In the genomic region with DNA sequence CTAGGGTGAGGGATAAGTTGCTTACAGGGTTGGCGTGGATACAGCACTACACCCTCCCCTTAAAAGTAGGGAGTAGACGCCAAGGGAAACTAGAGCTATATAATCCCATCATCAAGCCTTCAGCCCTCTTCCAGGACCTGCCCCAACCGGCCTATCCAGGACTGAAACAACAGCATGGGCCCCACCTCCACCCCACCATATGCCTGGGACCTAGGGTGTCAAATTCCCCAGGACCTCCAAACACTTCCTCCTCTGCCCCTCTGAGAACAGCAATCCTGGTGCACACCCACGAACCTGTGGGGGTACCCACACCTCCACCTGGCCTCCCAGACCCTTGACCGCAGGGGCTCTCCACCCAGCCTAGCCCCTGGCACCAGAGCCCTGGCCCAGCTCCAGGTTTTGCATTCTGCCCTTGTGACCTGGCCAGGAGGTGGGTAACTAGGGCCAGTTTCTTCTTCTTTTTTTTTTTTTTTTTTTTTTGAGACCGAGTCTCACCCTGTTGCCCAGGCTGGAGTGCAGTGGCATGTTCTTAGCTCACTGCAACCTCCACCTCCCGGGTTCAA, we compare ENCODE assay signal across 34 cellular contexts. TPM values are rescaled to one million over a fixed set of nuclear protein-coding genes. Genes with fewer than 3 reads are reported as not detected.
"Had no signal": no experiment of that assay in that cellular context is flagged by ENCODE, and none has a peak within 500 bp of the region (broad histone marks: within the 10 kb centered on the region; RNA-seq: fewer than 3 reads in every experiment).

No MANE protein-coding gene starts in this region.

- DNase-seq: colonic mucosa; dermis blood vessel endothelial cell; effector memory CD4-positive, alpha-beta T cell; foreskin fibroblast; gastrocnemius medialis; kidney; mesenchymal stem cell; mucosa of descending colon; naive B cell; sigmoid colon; stimulated activated CD4-positive, alpha-beta T cell treated with anti-CD3 and anti-CD28 coated beads, Interleukin-2, amount 100 ng/mL, for 24 hours; stimulated activated CD4-positive, alpha-beta T cell treated with anti-CD3 and anti-CD28 coated beads, Interleukin-4, amount 100 ng/mL, for 24 hours; stimulated activated naive CD8-positive, alpha-beta T cell treated with anti-CD3 and anti-CD28 coated beads, Interleukin-15, Interleukin-2, amounts not matched to agents 100 U/mL and 50 U/mL, for 24 hours; substantia nigra; testis had no signal

- H3K9me3 ChIP-seq: colonic mucosa, gastrocnemius medialis, mucosa of descending colon, prostate gland, right atrium auricular region, sigmoid colon, testis had no signal

- H3K4me3 ChIP-seq: colonic mucosa, gastrocnemius medialis, mucosa of descending colon, neural progenitor cell, prostate gland, right atrium auricular region, sigmoid colon, testis, tibial artery had no signal

- H3K27ac Mint-ChIP-seq: mesothelial cell of epicardium, naive B cell, nephron, neural progenitor cell, type B pancreatic cell had no signal

- H3K36me3 Mint-ChIP-seq: mesothelial cell of epicardium; neural progenitor cell; stimulated activated effector memory CD8-positive, alpha-beta T cell treated with anti-CD3 and anti-CD28 coated beads, Interleukin-12 subunit alpha, Interleukin-12 subunit beta, amount 100 ng/mL, for 72 hours; type B pancreatic cell had no signal

- H3K4me3 Mint-ChIP-seq: mesothelial cell of epicardium; naive B cell; nephron; neural progenitor cell; stimulated activated effector memory CD8-positive, alpha-beta T cell treated with anti-CD3 and anti-CD28 coated beads, Interleukin-12 subunit alpha, Interleukin-12 subunit beta, amount 100 ng/mL, for 72 hours; type B pancreatic cell had no signal

- H3K27me3 ChIP-seq: colonic mucosa, gastrocnemius medialis, neural progenitor cell, right atrium auricular region, sigmoid colon, testis had no signal

- H3K4me1 Mint-ChIP-seq: mesothelial cell of epicardium; nephron; neural progenitor cell; stimulated activated effector memory CD8-positive, alpha-beta T cell treated with anti-CD3 and anti-CD28 coated beads, Interleukin-12 subunit alpha, Interleukin-12 subunit beta, amount 100 ng/mL, for 72 hours had no signal

- H3K27ac ChIP-seq: colonic mucosa, gastrocnemius medialis, neural progenitor cell, parathyroid adenoma, prostate gland, right atrium auricular region, sigmoid colon, testis, tibial artery had no signal

- ATAC-seq: gastrocnemius medialis; left lobe of liver; mucosa of descending colon; stimulated activated effector memory CD8-positive, alpha-beta T cell treated with anti-CD3 and anti-CD28 coated beads, Interleukin-12 subunit alpha, Interleukin-12 subunit beta, amount 100 ng/mL, for 72 hours; stimulated activated naive CD8-positive, alpha-beta T cell treated with anti-CD3 and anti-CD28 coated beads, Interleukin-15, Interleukin-2, amounts not matched to agents 100 U/mL and 50 U/mL, for 24 hours had no signal

- H3K9me3 Mint-ChIP-seq: stimulated activated effector memory CD8-positive, alpha-beta T cell treated with anti-CD3 and anti-CD28 coated beads, Interleukin-12 subunit alpha, Interleukin-12 subunit beta, amount 100 ng/mL, for 72 hours; type B pancreatic cell had no signal

RNA-seq across cellular contexts. Expression of gene CYP2F1, which starts 1.4 kb away (rescaled TPM):
- total RNA-seq: chondrocyte, colonic mucosa, dermis blood vessel endothelial cell, endothelial cell of umbilical vein, epithelial cell of proximal tubule, gastrocnemius medialis, glomerular endothelial cell, kidney, left lobe of liver, lower leg skin, lung microvascular endothelial cell, mesothelial cell of epicardium, mucosa of descending colon, osteoblast, right atrium auricular region, sigmoid colon, skeletal muscle tissue, urinary bladder had no signal

RNA-seq across cellular contexts. Expression of gene CYP2A13, which starts 24.6 kb away (rescaled TPM):
- total RNA-seq: chondrocyte, colonic mucosa, dermis blood vessel endothelial cell, endothelial cell of umbilical vein, epithelial cell of proximal tubule, gastrocnemius medialis, glomerular endothelial cell, kidney, lower leg skin, lung microvascular endothelial cell, mesothelial cell of epicardium, mucosa of descending colon, osteoblast, prostate gland, right atrium auricular region, sigmoid colon, skeletal muscle tissue, urinary bladder had no signal
